In the genomic region with DNA sequence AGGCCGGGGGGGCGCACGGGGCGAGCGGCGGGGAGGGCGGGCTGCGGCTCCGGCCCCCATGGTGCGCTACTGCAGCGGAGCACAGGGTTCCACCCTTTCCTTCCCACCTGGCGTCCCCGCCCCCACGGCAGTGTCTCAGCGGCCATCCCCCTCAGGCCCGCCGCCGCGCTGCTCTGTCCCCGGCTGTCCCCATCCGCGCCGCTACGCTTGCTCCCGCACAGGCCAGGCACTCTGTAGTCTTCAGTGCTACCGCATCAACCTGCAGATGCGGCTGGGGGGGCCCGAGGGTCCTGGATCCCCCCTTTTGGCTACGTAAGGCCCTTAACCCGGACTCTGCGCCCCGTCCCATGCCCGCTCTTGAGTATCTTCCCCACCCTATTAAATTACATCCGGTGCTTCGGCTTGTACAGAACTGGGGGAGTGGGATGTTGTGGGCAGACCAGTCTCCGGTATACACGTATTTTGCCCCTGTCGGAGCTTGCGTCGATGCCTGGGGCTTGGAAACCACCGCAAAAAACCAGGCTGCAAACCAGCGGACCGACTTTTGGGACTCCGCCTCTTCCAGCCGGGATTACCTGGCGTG, we compare ENCODE assay signal across 8 cellular contexts. TPM values are rescaled to one million over a fixed set of nuclear protein-coding genes. Genes with fewer than 3 reads are reported as not detected.
DNase-seq lines count a peak whose midpoint lies in the region; ATAC-seq and TF ChIP-seq lines count a peak whose summit lies in the region.

No MANE protein-coding gene starts in this region.

- H3K36me3 Mint-ChIP-seq in MCF 10A (ENCODE audit: insufficient read depth, unreplicated experiment) = peaks cover 63% of the 10 kb centered on the region

- POLR2A ChIA-PET in MCF 10A (lab: Yijun Ruan, JAX) = interaction anchor here (1.0 to 9.2 kb wide), 22 partner anchors 10 to 721 kb away, joined by 3 to 132 read pairs (median 7); a partner anchor contains a TSS

- no peak for TF ChIP-seq CTCF in MCF 10A (IDR thresholded peaks at IDR 0.05; ENCODE audit: unreplicated experiment)

- intact Hi-C loops in MCF 10A (cut with micrococcal nuclease) = no loop called here

- H3K27ac Mint-ChIP-seq in MCF 10A (ENCODE audit: low read depth, unreplicated experiment) = peak overlapping the region; percentile 91

- CTCF ChIA-PET in MCF 10A (lab: Yijun Ruan, JAX) = interaction anchor here (0.6 to 4.5 kb wide), 4 partner anchors 25 to 131 kb away, joined by 3 to 35 read pairs (median 5); a partner anchor contains a TSS

- H3K4me1 Mint-ChIP-seq in MCF 10A (ENCODE audit: insufficient read depth, unreplicated experiment) = peaks cover 46% of the 10 kb centered on the region

- H3K27ac ChIP-seq in layer of hippocampus (ENCODE audit: low read depth, low read length) = peak overlapping the region; percentile 96

- no peaks in the 10 kb centered on the region for H3K27me3 Mint-ChIP-seq in MCF 10A (ENCODE audit: insufficient read depth, unreplicated experiment)

- no peaks in the 10 kb centered on the region for H3K27me3 ChIP-seq in layer of hippocampus (ENCODE audit: control insufficient read depth, insufficient read depth, low read length)

- no peaks in the 10 kb centered on the region for H3K9me3 Mint-ChIP-seq in MCF 10A (ENCODE audit: unreplicated experiment)

- ATAC-seq in GM21786 (IDR thresholded peaks at IDR 0.05; ENCODE audit: unreplicated experiment) = peak; percentile 29

- H3K4me3 Mint-ChIP-seq in MCF 10A (ENCODE audit: unreplicated experiment) = peak overlapping the region; percentile 98

- DNase-seq in GF-D8 (lab: John Stamatoyannopoulos, UW) = peak; percentile 8
- DNase-seq in M059J (ENCODE audit: low read depth) = peak; percentile 59
- DNase-seq in UCSD-AML1 (lab: John Stamatoyannopoulos, UW; ENCODE audit: unreplicated experiment) = peak; percentile 73
- DNase-seq in MCF 10A (ENCODE audit: unreplicated experiment) = peak; percentile 58
- peak; percentile 82 for DNase-seq in stimulated activated CD4-positive, alpha-beta T cell treated with anti-CD3 and anti-CD28 coated beads, Interleukin-4, amount 100 ng/mL, for 24 hours
- DNase-seq in GM19240 (ENCODE audit: insufficient read length, low spot score) = no peak

- BruUV-seq in MCF 10A (replicated peaks; lab: Mats Ljungman, UMichigan) = no TSS peak

RNA-seq across cellular contexts. Expression of a gene that starts 0.6 kb away (rescaled TPM):
- total RNA-seq in M059J (2014; rRNA removed; shearing (Covaris generic)) = 45.2 and 55.7 TPM in 2 replicates
- 45.7 and 46.5 TPM in 2 replicates for total RNA-seq in MCF 10A (2022)

RNA-seq across cellular contexts. Expression of a gene that starts 2.8 kb away (rescaled TPM):
- 7.8 and 27.8 TPM in 2 replicates for total RNA-seq in M059J (2014; rRNA removed; shearing (Covaris generic))
- 34.6 and 36.0 TPM in 2 replicates for total RNA-seq in MCF 10A (2022)

RNA-seq across cellular contexts. Expression of a gene that starts 7.5 kb away (rescaled TPM):
- total RNA-seq in M059J (2014; rRNA removed; shearing (Covaris generic)) = 52.1 and 77.3 TPM in 2 replicates
- total RNA-seq in MCF 10A (2022) = 60.4 and 67.9 TPM in 2 replicates

RNA-seq across cellular contexts. Expression of a gene that starts 14.8 kb away (rescaled TPM):
- total RNA-seq in M059J (2014; rRNA removed; shearing (Covaris generic)) = 38.0 and 38.2 TPM in 2 replicates
- 115 and 123 TPM in 2 replicates for total RNA-seq in MCF 10A (2022)

RNA-seq across cellular contexts. Expression of a gene that starts 15.9 kb away (rescaled TPM):
- total RNA-seq in M059J (2014; rRNA removed; shearing (Covaris generic)) = 10.5 and 12.1 TPM in 2 replicates
- 49.1 and 63.0 TPM in 2 replicates for total RNA-seq in MCF 10A (2022)
